ENCODE assay signal across 18 cellular contexts in genomic region chr6:57217270-57217669, GRCh38. TPM values are rescaled to one million over a fixed set of nuclear protein-coding genes. Genes with fewer than 3 reads are reported as not detected.
DNase-seq lines count a peak whose midpoint lies in the region; TF ChIP-seq lines count a peak whose summit lies in the region.
"Had no signal": no experiment of that assay in that cellular context is flagged by ENCODE, and none has a peak within 500 bp of the region (broad histone marks: within the 10 kb centered on the region; RNA-seq: fewer than 3 reads in every experiment).

No MANE protein-coding gene starts in this region.

- H3K4me3 ChIP-seq in mammary epithelial cell (replicated peaks in 1 of 3; ENCODE audit: insufficient read depth in 1 of 3, low read depth in 2 of 3, low read length in 3 of 3) (no peak overlapping the region), transverse colon (no peak overlapping the region), tibial nerve (no peak overlapping the region)
- no peak overlapping the region for H3K4me3 ChIP-seq in CD4-positive, alpha-beta memory T cell (ENCODE audit: low read length in 2 of 2)

- TF ChIP-seq CTCF in mammary epithelial cell (conservative IDR thresholded peaks at IDR 0.05 in 1 of 2, IDR thresholded peaks at IDR 0.05 in 1 of 2; ENCODE audit: extremely low read depth in 1 of 2, insufficient read depth in 1 of 2, low read depth in 1 of 2, low read length in 2 of 2) (no peak), nephron progenitor cell (IDR thresholded peaks at IDR 0.05) (no peak), transverse colon (IDR thresholded peaks at IDR 0.05) (no peak), tibial nerve (IDR thresholded peaks at IDR 0.05) (no peak)

- POLR2A ChIA-PET in CD4-positive, alpha-beta memory T cell (lab: Charles Lee; ENCODE audit: partially characterized antibody): no interaction called here

- H3K4me1 Mint-ChIP-seq in T-helper 2 cell treated with Interferon-gamma antibody and Interleukin-4, amounts not matched to agents 5 μg/mL and 100 μg/mL, for 36 hours (ENCODE audit: low read depth): peaks cover 29% of the 10 kb centered on the region
- H3K4me1 Mint-ChIP-seq in nephron progenitor cell: peaks cover 12% of the 10 kb centered on the region
- peaks cover 16 to 30% (median 23%) of the 10 kb centered on the region in 4 donors for H3K4me1 Mint-ChIP-seq in CD4-positive, alpha-beta memory T cell

- no peak overlapping the region for H3K4me3 Mint-ChIP-seq in T-helper 2 cell treated with Interferon-gamma antibody and Interleukin-4, amounts not matched to agents 5 μg/mL and 100 μg/mL, for 36 hours
- H3K4me3 Mint-ChIP-seq in nephron progenitor cell: peak overlapping the region; percentile 30
- no peak overlapping the region for H3K4me3 Mint-ChIP-seq in CD4-positive, alpha-beta memory T cell
- H3K4me3 Mint-ChIP-seq: CD14-positive monocyte, HFFc6 had no signal

- intact Hi-C loops in mammary epithelial cell (cut with micrococcal nuclease): no loop called here
- intact Hi-C loops in transverse colon (cut with DNase I; ENCODE audit: low total_unique reads): no loop called here
- intact Hi-C loops in CD4-positive, alpha-beta memory T cell (cut with micrococcal nuclease): no loop called here

- DNase-seq in T-helper 2 cell treated with Interferon-gamma antibody and Interleukin-4, amounts not matched to agents 5 μg/mL and 100 μg/mL, for 36 hours (ENCODE audit: low spot score): no peak
- no peak for DNase-seq in T-helper 2 cell
- DNase-seq in mammary epithelial cell: no peak
- DNase-seq in nephron progenitor cell: no peak
- no peak for DNase-seq in transverse colon
- no peak for DNase-seq in tibial nerve (ENCODE audit: low spot score in 2 of 2)
- no peak for DNase-seq in CD4-positive, alpha-beta memory T cell
- no peak for DNase-seq in stimulated activated CD4-positive, alpha-beta T cell treated with anti-CD3 and anti-CD28 coated beads, Interleukin-1b, Interleukin-23, amount 100 ng/mL, for 48 hours
- DNase-seq: DMS79 treated with DMSO at 0.1 percent for 48 hours, HFFc6, Kasumi-1, NCI-H1694 treated with DMSO at 0.1 percent for 48 hours, NCI-H510A treated with DMSO at 0.1 percent for 48 hours, NCI-H774, SIG-M5 had no signal

- H4K20me1 ChIP-seq in mammary epithelial cell (ENCODE audit: insufficient read depth, low read length): no peaks in the 10 kb centered on the region

- WGBS in mammary epithelial cell (ENCODE audit: low coverage, missing lambda C conversion rate): 100% methylated on average over 11 of the region's 11 CpGs
- 94 to 95% methylated on average over 11 of the region's 11 CpGs for WGBS in transverse colon (ENCODE audit: low coverage in 1 of 2), 2 donors
- 98% methylated on average over 11 of the region's 11 CpGs for WGBS in tibial nerve, 2 donors

- no TSS peak for BruUV-seq in mammary epithelial cell (replicated peaks; lab: Mats Ljungman, UMichigan)

- TF ChIP-seq POLR2A in transverse colon (IDR thresholded peaks at IDR 0.05) (no peak), tibial nerve (IDR thresholded peaks at IDR 0.05) (no peak)

- CTCF ChIA-PET in mammary epithelial cell (lab: Charles Lee; ENCODE audit: low non-redundant PET): no interaction called here
- CTCF ChIA-PET in CD4-positive, alpha-beta memory T cell (lab: Charles Lee; ENCODE audit: partially characterized antibody): no interaction called here

- H3K4me2 ChIP-seq in mammary epithelial cell (ENCODE audit: insufficient read depth, low read depth, low read length): peak overlapping the region; percentile 5

- peaks cover 3% of the 10 kb centered on the region for H3K27me3 Mint-ChIP-seq in T-helper 2 cell treated with Interferon-gamma antibody and Interleukin-4, amounts not matched to agents 5 μg/mL and 100 μg/mL, for 36 hours (ENCODE audit: low read depth)
- H3K27me3 Mint-ChIP-seq in nephron progenitor cell (ENCODE audit: low read depth, poor library complexity): no peaks in the 10 kb centered on the region
- peaks cover 5 to 13% of the 10 kb centered on the region in 2 donors for H3K27me3 Mint-ChIP-seq in CD4-positive, alpha-beta memory T cell

- no peak overlapping the region for H3K27ac ChIP-seq in mammary epithelial cell (ENCODE audit: insufficient read depth, low read depth, low read length)
- peak overlapping the region; percentile 24 to 95 (median 55) for H3K27ac ChIP-seq in transverse colon
- H3K27ac ChIP-seq in tibial nerve: no peak overlapping the region
- no peak overlapping the region for H3K27ac ChIP-seq in CD4-positive, alpha-beta memory T cell (ENCODE audit: low read depth, low read length)
- H3K27ac ChIP-seq: 22Rv1, RWPE1 had no signal

- no peaks in the 10 kb centered on the region for H3K27me3 ChIP-seq in mammary epithelial cell (ENCODE audit: insufficient read depth, low read length)
- no peaks in the 10 kb centered on the region for H3K27me3 ChIP-seq in transverse colon
- H3K27me3 ChIP-seq in tibial nerve: no peaks in the 10 kb centered on the region
- H3K27me3 ChIP-seq in CD4-positive, alpha-beta memory T cell (ENCODE audit: insufficient read depth, low read length): no peaks in the 10 kb centered on the region

- no peaks in the 10 kb centered on the region for H3K9me3 ChIP-seq in mammary epithelial cell (replicated peaks; ENCODE audit: insufficient read depth, low read length)
- no peaks in the 10 kb centered on the region for H3K9me3 ChIP-seq in transverse colon
- H3K9me3 ChIP-seq in tibial nerve: no peaks in the 10 kb centered on the region
- H3K9me3 ChIP-seq in CD4-positive, alpha-beta memory T cell (ENCODE audit: control insufficient read depth in 1 of 2, low read length in 2 of 2): no peaks in the 10 kb centered on the region

- in situ Hi-C loops in mammary epithelial cell (cut with MboI; ENCODE audit: low sequenced_read_pairs in 2 of 2): no loop called here
- in situ Hi-C loops in transverse colon (cut with MboI; ENCODE audit: low pct_ligation_motif_present in 1 of 4, low pct_unique_long_range_greater_than_20kb in 1 of 4, low sequenced_read_pairs in 3 of 4): no loop called here

- no peak overlapping the region for H3K9ac ChIP-seq in mammary epithelial cell (ENCODE audit: insufficient read depth, low read length)

- peaks cover 9% of the 10 kb centered on the region for H3K4me1 ChIP-seq in mammary epithelial cell (ENCODE audit: insufficient read depth, low read length)
- peaks cover 0 to 21% (median 8%) of the 10 kb centered on the region in 4 donors for H3K4me1 ChIP-seq in transverse colon
- peaks cover 0 to 10% (median 0%) of the 10 kb centered on the region in 4 donors for H3K4me1 ChIP-seq in tibial nerve
- peaks cover 24% of the 10 kb centered on the region for H3K4me1 ChIP-seq in CD4-positive, alpha-beta memory T cell (ENCODE audit: insufficient read depth, low read length)

- no peaks in the 10 kb centered on the region for H3K36me3 ChIP-seq in mammary epithelial cell (ENCODE audit: insufficient read depth, low read length)
- H3K36me3 ChIP-seq in transverse colon: no peaks in the 10 kb centered on the region
- no peaks in the 10 kb centered on the region for H3K36me3 ChIP-seq in tibial nerve
- no peaks in the 10 kb centered on the region for H3K36me3 ChIP-seq in CD4-positive, alpha-beta memory T cell (ENCODE audit: insufficient read depth, low read length)

- H3K79me2 ChIP-seq in mammary epithelial cell (ENCODE audit: insufficient read depth, low read length): peaks cover 94% of the 10 kb centered on the region

- TF ChIP-seq EP300 in transverse colon (IDR thresholded peaks at IDR 0.05; ENCODE audit: low read depth): no peak
- TF ChIP-seq EP300 in tibial nerve (IDR thresholded peaks at IDR 0.05): no peak

- peaks cover 13% of the 10 kb centered on the region for H3K9me3 Mint-ChIP-seq in T-helper 2 cell treated with Interferon-gamma antibody and Interleukin-4, amounts not matched to agents 5 μg/mL and 100 μg/mL, for 36 hours
- H3K9me3 Mint-ChIP-seq in nephron progenitor cell: peaks cover 62% of the 10 kb centered on the region
- peaks cover 0 to 12% (median 3%) of the 10 kb centered on the region in 8 donors for H3K9me3 Mint-ChIP-seq in CD4-positive, alpha-beta memory T cell

- H2AFZ ChIP-seq in mammary epithelial cell (ENCODE audit: low read depth, low read length): no peak overlapping the region

- dilution Hi-C loops in mammary epithelial cell (cut with HindIII; ENCODE audit: low sequenced_read_pairs): no loop called here

- H3K27ac Mint-ChIP-seq in T-helper 2 cell treated with Interferon-gamma antibody and Interleukin-4, amounts not matched to agents 5 μg/mL and 100 μg/mL, for 36 hours: peak overlapping the region; percentile 14
- H3K27ac Mint-ChIP-seq in nephron progenitor cell: no peak overlapping the region
- H3K27ac Mint-ChIP-seq in CD4-positive, alpha-beta memory T cell: no peak overlapping the region
- H3K27ac Mint-ChIP-seq: CD14-positive monocyte, HFFc6 had no signal

- peaks cover 13% of the 10 kb centered on the region for H3K36me3 Mint-ChIP-seq in T-helper 2 cell treated with Interferon-gamma antibody and Interleukin-4, amounts not matched to agents 5 μg/mL and 100 μg/mL, for 36 hours (ENCODE audit: low read depth)
- H3K36me3 Mint-ChIP-seq in nephron progenitor cell (ENCODE audit: low read depth): peaks cover 76% of the 10 kb centered on the region
- H3K36me3 Mint-ChIP-seq in CD4-positive, alpha-beta memory T cell: peaks cover 0 to 2% of the 10 kb centered on the region in 2 donors
- H3K36me3 Mint-ChIP-seq: CD14-positive monocyte had no signal

RNA-seq across cellular contexts. Expression of gene RAB23, which starts 4.8 kb away (rescaled TPM):
- total RNA-seq in mammary epithelial cell (10 to 100 TPM; 13.2 to 14.9 TPM), transverse colon (10 to 100 TPM; 21.7 to 28.5 (median 25.1) TPM), tibial nerve (10 to 100 TPM; 17.1 to 26.8 (median 20.1) TPM)
- polyA plus RNA-seq in mammary epithelial cell: 6.7 TPM
- 3.0 TPM for polyA minus RNA-seq in mammary epithelial cell
- 1 to 10 TPM; 1.4 to 1.6 TPM for total RNA-seq in CD4-positive, alpha-beta memory T cell
- 1 to 10 TPM; 1.3 TPM for polyA plus RNA-seq in CD4-positive, alpha-beta memory T cell

RNA-seq across cellular contexts. Expression of gene BAG2, which starts 45.1 kb away (rescaled TPM):
- total RNA-seq in mammary epithelial cell (1 to 10 TPM; 2.1 to 2.3 TPM), transverse colon (10 to 100 TPM in 3 of 4 donors, 1 to 10 TPM in 1; 7.1 to 49.0 (median 10.7) TPM), tibial nerve (1 to 10 TPM; 5.3 to 7.5 (median 5.7) TPM)
- polyA plus RNA-seq in mammary epithelial cell: 1.9 TPM
- polyA minus RNA-seq in mammary epithelial cell: not detected
- 1 to 10 TPM; 3.5 to 3.7 TPM for total RNA-seq in CD4-positive, alpha-beta memory T cell
- 1 to 10 TPM; 2.6 to 3.6 TPM for polyA plus RNA-seq in CD4-positive, alpha-beta memory T cell

Comparison
In these comparisons a context has a peak if more than half of its experiments do, and no peak if none do; other contexts are left out.
1. H3K27ac ChIP-seq: peak in transverse colon (4 of 4); none in mammary epithelial cell (single experiment), tibial nerve (0 of 4) and CD4-positive, alpha-beta memory T cell (single experiment).
2. RNA of gene RAB23, which starts 4.8 kb away (total RNA-seq): 21.7 to 28.5 TPM in transverse colon, 17.1 to 26.8 TPM in tibial nerve and 13.2 to 14.9 TPM in mammary epithelial cell; 1.4 to 1.6 TPM in CD4-positive, alpha-beta memory T cell; every median in the first group is over 4 times any median in the second.